1 cellular context compared by ENCODE assay signal in the genomic region with DNA sequence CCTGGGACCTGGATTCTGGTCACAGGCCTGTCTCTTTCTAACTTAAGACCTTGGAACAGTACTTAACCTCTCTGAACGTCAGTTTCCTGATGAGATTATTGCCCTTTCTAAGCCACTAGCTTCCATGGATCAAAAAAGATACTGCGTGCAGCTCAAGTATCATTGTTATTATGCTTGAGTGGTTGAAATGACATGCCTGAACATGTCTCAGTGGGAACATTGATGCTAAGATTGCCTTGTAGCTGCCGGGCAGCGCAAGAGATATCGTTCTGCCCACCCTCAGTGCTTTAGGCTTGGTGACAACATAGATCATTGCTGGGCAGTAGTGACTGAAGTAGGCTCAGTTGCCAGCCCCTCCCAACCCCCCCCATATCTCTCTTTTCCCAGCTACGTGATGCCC.
TF ChIP-seq lines count a peak whose summit lies in the region.

No MANE protein-coding gene starts in this region.

TF ChIP-seq in HEK293, 187 proteins besides CTCF, POLR2A, EP300 and RAD21 (continued from another document):
- TF ChIP-seq, protein P1, sequence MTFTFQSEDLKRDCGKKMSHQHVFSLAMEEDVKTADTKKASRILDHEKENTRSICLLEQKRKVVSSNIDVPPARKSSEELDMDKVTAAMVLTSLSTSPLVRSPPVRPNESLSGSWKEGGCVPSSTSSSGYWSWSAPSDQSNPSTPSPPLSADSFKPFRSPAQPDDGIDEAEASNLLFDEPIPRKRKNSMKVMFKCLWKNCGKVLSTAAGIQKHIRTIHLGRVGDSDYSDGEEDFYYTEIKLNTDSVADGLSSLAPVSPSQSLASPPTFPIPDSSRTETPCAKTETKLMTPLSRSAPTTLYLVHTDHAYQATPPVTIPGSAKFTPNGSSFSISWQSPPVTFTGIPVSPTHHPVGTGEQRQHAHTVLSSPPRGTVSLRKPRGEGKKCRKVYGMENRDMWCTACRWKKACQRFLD (tag by site-specific recombination; IDR thresholded peaks at IDR 0.05), result no peak
- TF ChIP-seq ZNF19 (tag by site-specific recombination; IDR thresholded peaks at IDR 0.05; ENCODE audit: low read depth), result no peak
- TF ChIP-seq, protein P2, sequence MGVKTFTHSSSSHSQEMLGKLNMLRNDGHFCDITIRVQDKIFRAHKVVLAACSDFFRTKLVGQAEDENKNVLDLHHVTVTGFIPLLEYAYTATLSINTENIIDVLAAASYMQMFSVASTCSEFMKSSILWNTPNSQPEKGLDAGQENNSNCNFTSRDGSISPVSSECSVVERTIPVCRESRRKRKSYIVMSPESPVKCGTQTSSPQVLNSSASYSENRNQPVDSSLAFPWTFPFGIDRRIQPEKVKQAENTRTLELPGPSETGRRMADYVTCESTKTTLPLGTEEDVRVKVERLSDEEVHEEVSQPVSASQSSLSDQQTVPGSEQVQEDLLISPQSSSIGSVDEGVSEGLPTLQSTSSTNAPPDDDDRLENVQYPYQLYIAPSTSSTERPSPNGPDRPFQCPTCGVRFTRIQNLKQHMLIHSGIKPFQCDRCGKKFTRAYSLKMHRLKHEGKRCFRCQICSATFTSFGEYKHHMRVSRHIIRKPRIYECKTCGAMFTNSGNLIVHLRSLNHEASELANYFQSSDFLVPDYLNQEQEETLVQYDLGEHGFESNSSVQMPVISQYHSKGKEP (tag by site-specific recombination; IDR thresholded peaks at IDR 0.05), result no peak
- peak; percentile 82 for TF ChIP-seq ZNF549 (tag by site-specific recombination; IDR thresholded peaks at IDR 0.05)
- no peak for TF ChIP-seq ZNF623 (tag by site-specific recombination; IDR thresholded peaks at IDR 0.05)
